ENCODE assay signal across 1 cellular context in genomic region chr20:32467506-32468312, GRCh38.
TF ChIP-seq lines count a peak whose summit lies in the region.

No MANE protein-coding gene starts in this region.

TF ChIP-seq in H1, 55 proteins besides CTCF, POLR2A, EP300 and RAD21:
- TF ChIP-seq MAFK (IDR thresholded peaks at IDR 0.05; ENCODE audit: low read depth, low read length), result no peak
- no peak for TF ChIP-seq SP2 (IDR thresholded peaks at IDR 0.05; ENCODE audit: low read length)
- TF ChIP-seq KDM5A (IDR thresholded peaks at IDR 0.05; ENCODE audit: low read length), result no peak
- TF ChIP-seq KDM4A (IDR thresholded peaks at IDR 0.05; ENCODE audit: low read depth, low read length, severe bottlenecking), result no peak
- no peak for TF ChIP-seq RNF2 (IDR thresholded peaks at IDR 0.05; ENCODE audit: borderline replicate concordance, low read depth, low read length, missing control alignments, poor library complexity, severe bottlenecking)
- no peak for TF ChIP-seq USF2 (IDR thresholded peaks at IDR 0.05; ENCODE audit: low read length)
TF ChIP-seq in H1: peak in this region for 0.
